ENCODE assay signal across 2 cellular contexts in the genomic region with DNA sequence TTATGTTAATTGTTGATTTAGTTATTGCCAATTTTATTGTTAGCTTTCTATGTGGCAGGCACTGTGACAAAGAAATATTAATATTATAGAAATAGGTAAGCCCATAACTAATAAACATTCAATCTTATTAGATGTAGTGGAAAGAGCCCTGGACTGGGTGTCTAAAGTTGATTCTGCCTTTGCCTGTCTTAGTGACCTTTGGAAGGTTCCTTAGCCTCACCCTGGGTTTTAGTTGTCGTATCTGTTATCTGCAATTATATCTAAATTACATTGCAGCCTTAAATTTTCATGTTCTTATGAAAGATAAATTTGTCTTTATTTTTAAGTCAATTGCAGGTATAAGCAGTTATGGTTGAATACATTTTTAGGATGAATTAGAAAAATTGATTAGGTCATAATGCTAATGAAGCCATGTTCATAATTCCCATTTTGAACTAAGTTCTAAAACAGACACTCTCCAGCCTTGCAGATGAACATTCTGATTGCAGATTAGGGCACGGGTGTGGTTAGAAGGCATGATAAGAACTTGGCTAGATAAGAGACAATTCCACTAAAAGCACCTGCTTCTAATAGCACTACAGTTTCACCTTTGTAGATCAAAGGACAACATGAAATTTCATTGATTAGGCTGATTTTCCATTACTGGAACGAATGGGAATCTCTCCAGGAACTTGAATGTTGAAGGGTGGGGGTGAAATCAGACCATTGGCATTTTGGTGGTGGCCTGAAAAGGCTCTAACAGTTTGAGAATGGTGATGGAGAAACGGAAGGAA.
TF ChIP-seq lines count a peak whose summit lies in the region.

No MANE protein-coding gene starts in this region.

TF ChIP-seq in liver, 16 proteins besides CTCF, POLR2A, EP300 and RAD21 (continued from another document):
- TF ChIP-seq GABPA (IDR thresholded peaks at IDR 0.05 in 1 of 2, conservative IDR thresholded peaks at IDR 0.05 in 1 of 2) (no peak), HNF4A (conservative IDR thresholded peaks at IDR 0.05) (peak; percentile 46 to 47), JUND (IDR thresholded peaks at IDR 0.05) (peak in 1 of 2 donors; percentile 53), SP1 (IDR thresholded peaks at IDR 0.05) (peak; percentile 64), EGR1 (IDR thresholded peaks at IDR 0.05; ENCODE audit: low read depth in 2 of 2) (no peak)
- TF ChIP-seq, protein P1, sequence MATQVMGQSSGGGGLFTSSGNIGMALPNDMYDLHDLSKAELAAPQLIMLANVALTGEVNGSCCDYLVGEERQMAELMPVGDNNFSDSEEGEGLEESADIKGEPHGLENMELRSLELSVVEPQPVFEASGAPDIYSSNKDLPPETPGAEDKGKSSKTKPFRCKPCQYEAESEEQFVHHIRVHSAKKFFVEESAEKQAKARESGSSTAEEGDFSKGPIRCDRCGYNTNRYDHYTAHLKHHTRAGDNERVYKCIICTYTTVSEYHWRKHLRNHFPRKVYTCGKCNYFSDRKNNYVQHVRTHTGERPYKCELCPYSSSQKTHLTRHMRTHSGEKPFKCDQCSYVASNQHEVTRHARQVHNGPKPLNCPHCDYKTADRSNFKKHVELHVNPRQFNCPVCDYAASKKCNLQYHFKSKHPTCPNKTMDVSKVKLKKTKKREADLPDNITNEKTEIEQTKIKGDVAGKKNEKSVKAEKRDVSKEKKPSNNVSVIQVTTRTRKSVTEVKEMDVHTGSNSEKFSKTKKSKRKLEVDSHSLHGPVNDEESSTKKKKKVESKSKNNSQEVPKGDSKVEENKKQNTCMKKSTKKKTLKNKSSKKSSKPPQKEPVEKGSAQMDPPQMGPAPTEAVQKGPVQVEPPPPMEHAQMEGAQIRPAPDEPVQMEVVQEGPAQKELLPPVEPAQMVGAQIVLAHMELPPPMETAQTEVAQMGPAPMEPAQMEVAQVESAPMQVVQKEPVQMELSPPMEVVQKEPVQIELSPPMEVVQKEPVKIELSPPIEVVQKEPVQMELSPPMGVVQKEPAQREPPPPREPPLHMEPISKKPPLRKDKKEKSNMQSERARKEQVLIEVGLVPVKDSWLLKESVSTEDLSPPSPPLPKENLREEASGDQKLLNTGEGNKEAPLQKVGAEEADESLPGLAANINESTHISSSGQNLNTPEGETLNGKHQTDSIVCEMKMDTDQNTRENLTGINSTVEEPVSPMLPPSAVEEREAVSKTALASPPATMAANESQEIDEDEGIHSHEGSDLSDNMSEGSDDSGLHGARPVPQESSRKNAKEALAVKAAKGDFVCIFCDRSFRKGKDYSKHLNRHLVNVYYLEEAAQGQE (IDR thresholded peaks at IDR 0.05) = no peak

TF ChIP-seq in HepG2, 621 proteins besides CTCF, POLR2A, EP300 and RAD21 (continued from another document):
- TF ChIP-seq, protein P2, sequence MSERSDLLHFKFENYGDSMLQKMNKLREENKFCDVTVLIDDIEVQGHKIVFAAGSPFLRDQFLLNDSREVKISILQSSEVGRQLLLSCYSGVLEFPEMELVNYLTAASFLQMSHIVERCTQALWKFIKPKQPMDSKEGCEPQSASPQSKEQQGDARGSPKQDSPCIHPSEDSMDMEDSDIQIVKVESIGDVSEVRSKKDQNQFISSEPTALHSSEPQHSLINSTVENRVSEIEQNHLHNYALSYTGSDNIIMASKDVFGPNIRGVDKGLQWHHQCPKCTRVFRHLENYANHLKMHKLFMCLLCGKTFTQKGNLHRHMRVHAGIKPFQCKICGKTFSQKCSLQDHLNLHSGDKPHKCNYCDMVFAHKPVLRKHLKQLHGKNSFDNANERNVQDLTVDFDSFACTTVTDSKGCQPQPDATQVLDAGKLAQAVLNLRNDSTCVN (CRISPR knock-in tag; IDR thresholded peaks at IDR 0.05; ENCODE audit: borderline replicate concordance) = no peak
- TF ChIP-seq ZNF562 (CRISPR knock-in tag; IDR thresholded peaks at IDR 0.05; ENCODE audit: borderline replicate concordance) (no peak), ATF7 (IDR thresholded peaks at IDR 0.05) (no peak), ATF7 (CRISPR knock-in tag; IDR thresholded peaks at IDR 0.05) (no peak), ZNF256 (CRISPR knock-in tag; conservative IDR thresholded peaks at IDR 0.05) (no peak), STAG1 (CRISPR knock-in tag; IDR thresholded peaks at IDR 0.05) (no peak)
- TF ChIP-seq, protein P3, sequence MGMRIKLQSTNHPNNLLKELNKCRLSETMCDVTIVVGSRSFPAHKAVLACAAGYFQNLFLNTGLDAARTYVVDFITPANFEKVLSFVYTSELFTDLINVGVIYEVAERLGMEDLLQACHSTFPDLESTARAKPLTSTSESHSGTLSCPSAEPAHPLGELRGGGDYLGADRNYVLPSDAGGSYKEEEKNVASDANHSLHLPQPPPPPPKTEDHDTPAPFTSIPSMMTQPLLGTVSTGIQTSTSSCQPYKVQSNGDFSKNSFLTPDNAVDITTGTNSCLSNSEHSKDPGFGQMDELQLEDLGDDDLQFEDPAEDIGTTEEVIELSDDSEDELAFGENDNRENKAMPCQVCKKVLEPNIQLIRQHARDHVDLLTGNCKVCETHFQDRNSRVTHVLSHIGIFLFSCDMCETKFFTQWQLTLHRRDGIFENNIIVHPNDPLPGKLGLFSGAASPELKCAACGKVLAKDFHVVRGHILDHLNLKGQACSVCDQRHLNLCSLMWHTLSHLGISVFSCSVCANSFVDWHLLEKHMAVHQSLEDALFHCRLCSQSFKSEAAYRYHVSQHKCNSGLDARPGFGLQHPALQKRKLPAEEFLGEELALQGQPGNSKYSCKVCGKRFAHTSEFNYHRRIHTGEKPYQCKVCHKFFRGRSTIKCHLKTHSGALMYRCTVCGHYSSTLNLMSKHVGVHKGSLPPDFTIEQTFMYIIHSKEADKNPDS (CRISPR knock-in tag; IDR thresholded peaks at IDR 0.05) = no peak
- TF ChIP-seq, protein P4, sequence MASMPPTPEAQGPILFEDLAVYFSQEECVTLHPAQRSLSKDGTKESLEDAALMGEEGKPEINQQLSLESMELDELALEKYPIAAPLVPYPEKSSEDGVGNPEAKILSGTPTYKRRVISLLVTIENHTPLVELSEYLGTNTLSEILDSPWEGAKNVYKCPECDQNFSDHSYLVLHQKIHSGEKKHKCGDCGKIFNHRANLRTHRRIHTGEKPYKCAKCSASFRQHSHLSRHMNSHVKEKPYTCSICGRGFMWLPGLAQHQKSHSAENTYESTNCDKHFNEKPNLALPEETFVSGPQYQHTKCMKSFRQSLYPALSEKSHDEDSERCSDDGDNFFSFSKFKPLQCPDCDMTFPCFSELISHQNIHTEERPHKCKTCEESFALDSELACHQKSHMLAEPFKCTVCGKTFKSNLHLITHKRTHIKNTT (CRISPR knock-in tag; IDR thresholded peaks at IDR 0.05) = no peak
